In genomic region chr14:102900631-102901571, GRCh38 we compare ENCODE assay signal across 9 cellular contexts. TPM values are rescaled to one million over a fixed set of nuclear protein-coding genes. Genes with fewer than 3 reads are reported as not detected.
DNase-seq lines count a peak whose midpoint lies in the region; ATAC-seq and TF ChIP-seq lines count a peak whose summit lies in the region.
"Had no signal": no experiment of that assay in that cellular context is flagged by ENCODE, and none has a peak within 500 bp of the region (broad histone marks: within the 10 kb centered on the region; RNA-seq: fewer than 3 reads in every experiment).

No MANE protein-coding gene starts in this region.

- peak; percentile 34 for TF ChIP-seq POLR2A in GM18526 (IDR thresholded peaks at IDR 0.05; ENCODE audit: extremely low read depth, insufficient read length)

- H3K4me3 Mint-ChIP-seq in naive B cell: peak overlapping the region; percentile 59 to 94 (median 86)

- no peaks in the 10 kb centered on the region for H3K27me3 Mint-ChIP-seq in naive B cell

- H3K9me3 Mint-ChIP-seq in naive B cell: no peaks in the 10 kb centered on the region

- peak overlapping the region; percentile 90 to 98 (median 98) for H3K27ac Mint-ChIP-seq in naive B cell

- peaks cover 14 to 28% of the 10 kb centered on the region in 2 donors for H3K36me3 Mint-ChIP-seq in naive B cell

- ATAC-seq in GM21528 (IDR thresholded peaks at IDR 0.05; ENCODE audit: low FRiP score, unreplicated experiment) (peak; percentile 59), HG03521 (IDR thresholded peaks at IDR 0.05; ENCODE audit: unreplicated experiment) (peak; percentile 47), naive B cell (ENCODE audit: low read depth in 2 of 2) (peak; percentile 64 to 73)

- peaks cover 45 to 70% (median 51%) of the 10 kb centered on the region in 3 donors for H3K4me1 Mint-ChIP-seq in naive B cell

- DNase-seq in naive B cell (peak; percentile 85), DMS153 (lab: John Stamatoyannopoulos, UW) (no peak), NOMO-1 treated with dmso at 0.1 percent for 144 hours (lab: John Stamatoyannopoulos, UW; ENCODE audit: unreplicated experiment) (no peak), NCI-H2107 treated with DMSO at 0.1 percent for 48 hours (lab: John Stamatoyannopoulos, UW; ENCODE audit: unreplicated experiment) (no peak), dedifferentiated amniotic fluid mesenchymal stem cell (ENCODE audit: extremely low spot score) (no peak)
- DNase-seq: hypothalamus had no signal

RNA-seq across cellular contexts. Expression of gene AMN, which starts 21.6 kb away (rescaled TPM):
- polyA plus RNA-seq in naive B cell (ENCODE audit: low read depth in 6 of 6): 1 to 10 TPM; 1.8 to 5.7 (median 2.4) TPM
